1 cellular context compared by ENCODE assay signal in the genomic region with DNA sequence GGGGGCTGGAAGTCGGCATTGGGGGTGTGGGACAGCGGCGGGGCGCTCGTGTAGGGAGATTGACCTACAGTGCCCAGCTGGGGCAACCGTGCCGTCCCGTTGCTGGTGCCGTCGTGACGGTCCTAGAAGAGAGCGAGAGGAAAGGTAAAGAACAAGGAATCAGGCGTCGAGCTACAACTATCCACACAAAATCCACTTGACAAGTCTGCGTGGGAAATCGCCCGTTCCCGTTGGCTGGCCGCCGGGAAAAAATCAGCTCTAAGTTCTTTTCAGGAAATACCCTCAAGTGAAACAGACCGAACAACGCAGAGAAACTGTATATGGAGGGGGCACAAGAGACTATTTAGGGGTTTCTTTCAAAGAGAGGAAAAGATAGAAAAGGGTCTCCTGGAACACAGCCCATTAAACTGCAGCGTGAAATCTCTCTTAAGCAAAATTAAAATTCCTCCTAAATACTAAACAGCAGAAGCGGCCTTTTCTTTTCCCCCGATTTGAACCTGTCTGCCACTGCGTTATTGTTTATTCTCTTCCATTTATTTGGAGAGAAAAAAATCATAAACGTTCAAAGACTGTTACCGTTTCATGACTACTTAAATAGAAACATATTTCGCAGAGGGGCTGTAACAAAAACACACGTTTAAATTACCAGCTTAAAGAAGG.
TF ChIP-seq lines count a peak whose summit lies in the region.

No MANE protein-coding gene starts in this region.

TF ChIP-seq in HEK293, 187 proteins besides CTCF, POLR2A, EP300 and RAD21 (continued from another document):
- TF ChIP-seq, protein P1, sequence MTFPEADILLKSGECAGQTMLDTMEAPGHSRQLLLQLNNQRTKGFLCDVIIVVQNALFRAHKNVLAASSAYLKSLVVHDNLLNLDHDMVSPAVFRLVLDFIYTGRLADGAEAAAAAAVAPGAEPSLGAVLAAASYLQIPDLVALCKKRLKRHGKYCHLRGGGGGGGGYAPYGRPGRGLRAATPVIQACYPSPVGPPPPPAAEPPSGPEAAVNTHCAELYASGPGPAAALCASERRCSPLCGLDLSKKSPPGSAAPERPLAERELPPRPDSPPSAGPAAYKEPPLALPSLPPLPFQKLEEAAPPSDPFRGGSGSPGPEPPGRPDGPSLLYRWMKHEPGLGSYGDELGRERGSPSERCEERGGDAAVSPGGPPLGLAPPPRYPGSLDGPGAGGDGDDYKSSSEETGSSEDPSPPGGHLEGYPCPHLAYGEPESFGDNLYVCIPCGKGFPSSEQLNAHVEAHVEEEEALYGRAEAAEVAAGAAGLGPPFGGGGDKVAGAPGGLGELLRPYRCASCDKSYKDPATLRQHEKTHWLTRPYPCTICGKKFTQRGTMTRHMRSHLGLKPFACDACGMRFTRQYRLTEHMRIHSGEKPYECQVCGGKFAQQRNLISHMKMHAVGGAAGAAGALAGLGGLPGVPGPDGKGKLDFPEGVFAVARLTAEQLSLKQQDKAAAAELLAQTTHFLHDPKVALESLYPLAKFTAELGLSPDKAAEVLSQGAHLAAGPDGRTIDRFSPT (tag by site-specific recombination; IDR thresholded peaks at IDR 0.05): peak; percentile 63; the same call in 1 of the 2 replicates
- TF ChIP-seq ZNF248 (tag by site-specific recombination; IDR thresholded peaks at IDR 0.05): no peak
- no peak for TF ChIP-seq ZNF366 (tag by site-specific recombination; conservative IDR thresholded peaks at IDR 0.05)
- no peak for TF ChIP-seq BCL11A (tag by site-specific recombination; IDR thresholded peaks at IDR 0.05; ENCODE audit: low read depth)
- peak; percentile 31; the same call in 1 of the 2 replicates for TF ChIP-seq GLIS2 (tag by site-specific recombination; IDR thresholded peaks at IDR 0.05)
- TF ChIP-seq ZNF221 (tag by site-specific recombination; IDR thresholded peaks at IDR 0.05; ENCODE audit: borderline replicate concordance): no peak
- TF ChIP-seq OVOL3 (tag by site-specific recombination; IDR thresholded peaks at IDR 0.05): no peak
- no peak for TF ChIP-seq ZNF266 (tag by site-specific recombination; IDR thresholded peaks at IDR 0.05; ENCODE audit: low read depth)
- no peak for TF ChIP-seq ZNF561 (tag by site-specific recombination; IDR thresholded peaks at IDR 0.05; ENCODE audit: borderline replicate concordance)
- TF ChIP-seq, protein P2, sequence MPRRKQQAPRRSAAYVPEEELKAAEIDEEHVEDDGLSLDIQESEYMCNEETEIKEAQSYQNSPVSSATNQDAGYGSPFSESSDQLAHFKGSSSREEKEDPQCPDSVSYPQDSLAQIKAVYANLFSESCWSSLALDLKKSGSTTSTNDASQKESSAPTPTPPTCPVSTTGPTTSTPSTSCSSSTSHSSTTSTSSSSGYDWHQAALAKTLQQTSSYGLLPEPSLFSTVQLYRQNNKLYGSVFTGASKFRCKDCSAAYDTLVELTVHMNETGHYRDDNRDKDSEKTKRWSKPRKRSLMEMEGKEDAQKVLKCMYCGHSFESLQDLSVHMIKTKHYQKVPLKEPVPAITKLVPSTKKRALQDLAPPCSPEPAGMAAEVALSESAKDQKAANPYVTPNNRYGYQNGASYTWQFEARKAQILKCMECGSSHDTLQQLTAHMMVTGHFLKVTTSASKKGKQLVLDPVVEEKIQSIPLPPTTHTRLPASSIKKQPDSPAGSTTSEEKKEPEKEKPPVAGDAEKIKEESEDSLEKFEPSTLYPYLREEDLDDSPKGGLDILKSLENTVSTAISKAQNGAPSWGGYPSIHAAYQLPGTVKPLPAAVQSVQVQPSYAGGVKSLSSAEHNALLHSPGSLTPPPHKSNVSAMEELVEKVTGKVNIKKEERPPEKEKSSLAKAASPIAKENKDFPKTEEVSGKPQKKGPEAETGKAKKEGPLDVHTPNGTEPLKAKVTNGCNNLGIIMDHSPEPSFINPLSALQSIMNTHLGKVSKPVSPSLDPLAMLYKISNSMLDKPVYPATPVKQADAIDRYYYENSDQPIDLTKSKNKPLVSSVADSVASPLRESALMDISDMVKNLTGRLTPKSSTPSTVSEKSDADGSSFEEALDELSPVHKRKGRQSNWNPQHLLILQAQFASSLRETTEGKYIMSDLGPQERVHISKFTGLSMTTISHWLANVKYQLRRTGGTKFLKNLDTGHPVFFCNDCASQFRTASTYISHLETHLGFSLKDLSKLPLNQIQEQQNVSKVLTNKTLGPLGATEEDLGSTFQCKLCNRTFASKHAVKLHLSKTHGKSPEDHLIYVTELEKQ (tag by site-specific recombination; IDR thresholded peaks at IDR 0.05; ENCODE audit: borderline replicate concordance): no peak
- no peak for TF ChIP-seq ZNF132 (tag by site-specific recombination; IDR thresholded peaks at IDR 0.05; ENCODE audit: borderline replicate concordance)
- TF ChIP-seq ZNF544 (tag by site-specific recombination; IDR thresholded peaks at IDR 0.05): no peak
- TF ChIP-seq, protein P3, sequence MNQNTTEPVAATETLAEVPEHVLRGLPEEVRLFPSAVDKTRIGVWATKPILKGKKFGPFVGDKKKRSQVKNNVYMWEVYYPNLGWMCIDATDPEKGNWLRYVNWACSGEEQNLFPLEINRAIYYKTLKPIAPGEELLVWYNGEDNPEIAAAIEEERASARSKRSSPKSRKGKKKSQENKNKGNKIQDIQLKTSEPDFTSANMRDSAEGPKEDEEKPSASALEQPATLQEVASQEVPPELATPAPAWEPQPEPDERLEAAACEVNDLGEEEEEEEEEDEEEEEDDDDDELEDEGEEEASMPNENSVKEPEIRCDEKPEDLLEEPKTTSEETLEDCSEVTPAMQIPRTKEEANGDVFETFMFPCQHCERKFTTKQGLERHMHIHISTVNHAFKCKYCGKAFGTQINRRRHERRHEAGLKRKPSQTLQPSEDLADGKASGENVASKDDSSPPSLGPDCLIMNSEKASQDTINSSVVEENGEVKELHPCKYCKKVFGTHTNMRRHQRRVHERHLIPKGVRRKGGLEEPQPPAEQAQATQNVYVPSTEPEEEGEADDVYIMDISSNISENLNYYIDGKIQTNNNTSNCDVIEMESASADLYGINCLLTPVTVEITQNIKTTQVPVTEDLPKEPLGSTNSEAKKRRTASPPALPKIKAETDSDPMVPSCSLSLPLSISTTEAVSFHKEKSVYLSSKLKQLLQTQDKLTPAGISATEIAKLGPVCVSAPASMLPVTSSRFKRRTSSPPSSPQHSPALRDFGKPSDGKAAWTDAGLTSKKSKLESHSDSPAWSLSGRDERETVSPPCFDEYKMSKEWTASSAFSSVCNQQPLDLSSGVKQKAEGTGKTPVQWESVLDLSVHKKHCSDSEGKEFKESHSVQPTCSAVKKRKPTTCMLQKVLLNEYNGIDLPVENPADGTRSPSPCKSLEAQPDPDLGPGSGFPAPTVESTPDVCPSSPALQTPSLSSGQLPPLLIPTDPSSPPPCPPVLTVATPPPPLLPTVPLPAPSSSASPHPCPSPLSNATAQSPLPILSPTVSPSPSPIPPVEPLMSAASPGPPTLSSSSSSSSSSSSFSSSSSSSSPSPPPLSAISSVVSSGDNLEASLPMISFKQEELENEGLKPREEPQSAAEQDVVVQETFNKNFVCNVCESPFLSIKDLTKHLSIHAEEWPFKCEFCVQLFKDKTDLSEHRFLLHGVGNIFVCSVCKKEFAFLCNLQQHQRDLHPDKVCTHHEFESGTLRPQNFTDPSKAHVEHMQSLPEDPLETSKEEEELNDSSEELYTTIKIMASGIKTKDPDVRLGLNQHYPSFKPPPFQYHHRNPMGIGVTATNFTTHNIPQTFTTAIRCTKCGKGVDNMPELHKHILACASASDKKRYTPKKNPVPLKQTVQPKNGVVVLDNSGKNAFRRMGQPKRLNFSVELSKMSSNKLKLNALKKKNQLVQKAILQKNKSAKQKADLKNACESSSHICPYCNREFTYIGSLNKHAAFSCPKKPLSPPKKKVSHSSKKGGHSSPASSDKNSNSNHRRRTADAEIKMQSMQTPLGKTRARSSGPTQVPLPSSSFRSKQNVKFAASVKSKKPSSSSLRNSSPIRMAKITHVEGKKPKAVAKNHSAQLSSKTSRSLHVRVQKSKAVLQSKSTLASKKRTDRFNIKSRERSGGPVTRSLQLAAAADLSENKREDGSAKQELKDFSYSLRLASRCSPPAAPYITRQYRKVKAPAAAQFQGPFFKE (tag by site-specific recombination; IDR thresholded peaks at IDR 0.05; ENCODE audit: borderline replicate concordance): no peak
- TF ChIP-seq KLF1 (tag by site-specific recombination; IDR thresholded peaks at IDR 0.05): no peak
- no peak for TF ChIP-seq ZNF114 (tag by site-specific recombination; IDR thresholded peaks at IDR 0.05)
- TF ChIP-seq YY2 (tag by site-specific recombination; IDR thresholded peaks at IDR 0.05): no peak
- TF ChIP-seq ZNF768 (tag by site-specific recombination; IDR thresholded peaks at IDR 0.05): no peak
- no peak for TF ChIP-seq YY1 (tag by site-specific recombination; IDR thresholded peaks at IDR 0.05)
- TF ChIP-seq KLF9 (tag by site-specific recombination; IDR thresholded peaks at IDR 0.05; ENCODE audit: low read depth): no peak
